ENCODE assay signal across 22 cellular contexts in the genomic region with DNA sequence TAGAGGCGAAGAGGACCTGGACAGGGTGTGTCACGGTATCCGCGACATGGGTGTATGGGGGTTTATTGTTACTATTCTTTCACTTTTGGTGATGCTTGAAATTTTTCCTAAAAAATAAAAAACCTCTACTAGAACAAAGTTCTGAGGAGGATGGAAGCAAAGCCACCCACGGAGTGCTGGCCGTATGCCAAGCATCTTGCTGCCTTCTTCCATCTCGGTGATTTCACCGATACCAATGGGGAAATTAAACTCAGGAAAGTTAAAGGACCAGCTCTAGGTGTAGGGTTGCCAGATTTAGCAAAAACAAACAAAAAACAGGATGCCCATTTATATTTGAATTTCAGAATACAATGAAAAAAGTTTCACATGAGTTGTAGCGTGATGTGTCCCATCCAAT. TPM values are rescaled to one million over a fixed set of nuclear protein-coding genes. Genes with fewer than 3 reads are reported as not detected.
A peak's percentile ranks its signal among the peaks of the same experiment; 100 is the strongest.
DNase-seq lines count a peak whose midpoint lies in the region; ATAC-seq and TF ChIP-seq lines count a peak whose summit lies in the region.
"Had no signal": no experiment of that assay in that cellular context is flagged by ENCODE, and none has a peak within 500 bp of the region (broad histone marks: within the 10 kb centered on the region; RNA-seq: fewer than 3 reads in every experiment).

No MANE protein-coding gene starts in this region.

- no peak overlapping the region for H3K4me3 ChIP-seq in left ventricle myocardium inferior
- H3K4me3 ChIP-seq in choroid plexus epithelial cell (ENCODE audit: low read depth, low read length), result no peak overlapping the region
- H3K4me3 ChIP-seq in uterus, result no peak overlapping the region
- H3K4me3 ChIP-seq: esophagus muscularis mucosa, GM23338, heart right ventricle, lower lobe of right lung, MG63 had no signal

- H3K27me3 ChIP-seq in left ventricle myocardium inferior (ENCODE audit: low read depth) (no peaks in the 10 kb centered on the region), uterus (no peaks in the 10 kb centered on the region)
- H3K27me3 ChIP-seq: esophagus muscularis mucosa, heart right ventricle, MG63 had no signal

- TF ChIP-seq CTCF in left ventricle myocardium inferior (IDR thresholded peaks at IDR 0.05; ENCODE audit: borderline replicate concordance) (no peak), choroid plexus epithelial cell (conservative IDR thresholded peaks at IDR 0.05; ENCODE audit: low read depth, low read length) (no peak), nephron progenitor cell (IDR thresholded peaks at IDR 0.05) (no peak), uterus (IDR thresholded peaks at IDR 0.05) (no peak)

- H3K4me1 Mint-ChIP-seq in nephron progenitor cell, result peaks cover 91% of the 10 kb centered on the region
- H3K4me1 Mint-ChIP-seq: activated CD4-positive, alpha-beta T cell treated with anti-CD3 and anti-CD28 coated beads, Interleukin-2, amount 10 ng/mL, durations not matched to agents 7 days and 5 days; immature natural killer cell; stimulated activated naive B cell treated with anti-CD40 and anti-IgM and Interleukin-4, amounts not matched to agents 10 μg/mL and 1 μg/mL and 100 μg/mL, for 72 hours had no signal

- peaks cover 17% of the 10 kb centered on the region for H3K36me3 Mint-ChIP-seq in nephron progenitor cell (ENCODE audit: low read depth)
- H3K36me3 Mint-ChIP-seq: immature natural killer cell; stimulated activated naive B cell treated with anti-CD40 and anti-IgM and Interleukin-4, amounts not matched to agents 10 μg/mL and 1 μg/mL and 100 μg/mL, for 72 hours had no signal

- H3K27me3 Mint-ChIP-seq in nephron progenitor cell (ENCODE audit: low read depth, poor library complexity), result peaks cover 10% of the 10 kb centered on the region

- H3K4me3 Mint-ChIP-seq in nephron progenitor cell, result no peak overlapping the region
- H3K4me3 Mint-ChIP-seq: activated CD4-positive, alpha-beta T cell treated with anti-CD3 and anti-CD28 coated beads, Interleukin-2, amount 10 ng/mL, durations not matched to agents 7 days and 5 days; GM23338; immature natural killer cell; stimulated activated naive B cell treated with anti-CD40 and anti-IgM and Interleukin-4, amounts not matched to agents 10 μg/mL and 1 μg/mL and 100 μg/mL, for 72 hours had no signal

- peak overlapping the region; percentile 12 for H3K27ac Mint-ChIP-seq in nephron progenitor cell
- H3K27ac Mint-ChIP-seq: activated CD4-positive, alpha-beta T cell treated with anti-CD3 and anti-CD28 coated beads, Interleukin-2, amount 10 ng/mL, durations not matched to agents 7 days and 5 days; GM23338; immature natural killer cell; stimulated activated naive B cell treated with anti-CD40 and anti-IgM and Interleukin-4, amounts not matched to agents 10 μg/mL and 1 μg/mL and 100 μg/mL, for 72 hours had no signal

- H3K36me3 ChIP-seq in left ventricle myocardium inferior (no peaks in the 10 kb centered on the region), uterus (no peaks in the 10 kb centered on the region)
- H3K36me3 ChIP-seq: esophagus muscularis mucosa, heart right ventricle had no signal

- H3K4me1 ChIP-seq in left ventricle myocardium inferior (peaks cover 62% of the 10 kb centered on the region), uterus (peaks cover 0 to 9% of the 10 kb centered on the region in 2 donors)

- intact Hi-C loops in left cardiac atrium (cut with DNase I), result no loop called here
- intact Hi-C loops in left ventricle myocardium inferior (cut with micrococcal nuclease), result no loop called here
- intact Hi-C loops in uterus (cut with DNase I; ENCODE audit: low total_unique reads), result no loop called here

- H3K9me3 ChIP-seq in left ventricle myocardium inferior (replicated peaks) (no peaks in the 10 kb centered on the region), uterus (no peaks in the 10 kb centered on the region)
- H3K9me3 ChIP-seq: esophagus muscularis mucosa, heart right ventricle, lower lobe of right lung, MG63 had no signal

- no peak overlapping the region for H3K27ac ChIP-seq in left ventricle myocardium inferior (replicated peaks)
- no peak overlapping the region for H3K27ac ChIP-seq in uterus
- H3K27ac ChIP-seq: C4-2B, esophagus muscularis mucosa had no signal

- no peak for TF ChIP-seq POLR2A in uterus (IDR thresholded peaks at IDR 0.05)

- no peak for ATAC-seq in left cardiac atrium
- ATAC-seq in HG03457 (IDR thresholded peaks at IDR 0.05; ENCODE audit: unreplicated experiment), result no peak
- ATAC-seq: GM23338; lower lobe of right lung; stimulated activated naive B cell treated with anti-CD40 and anti-IgM and Interleukin-4, amounts not matched to agents 10 μg/mL and 1 μg/mL and 100 μg/mL, for 72 hours had no signal

- no peaks in the 10 kb centered on the region for H3K9me3 Mint-ChIP-seq in nephron progenitor cell
- H3K9me3 Mint-ChIP-seq: activated CD4-positive, alpha-beta T cell treated with anti-CD3 and anti-CD28 coated beads, Interleukin-2, amount 10 ng/mL, durations not matched to agents 7 days and 5 days; GM23338; immature natural killer cell; stimulated activated naive B cell treated with anti-CD40 and anti-IgM and Interleukin-4, amounts not matched to agents 10 μg/mL and 1 μg/mL and 100 μg/mL, for 72 hours had no signal

- DNase-seq in left cardiac atrium (peak; percentile 64), left ventricle myocardium inferior (no peak), choroid plexus epithelial cell (ENCODE audit: low read depth) (peak; percentile 73), nephron progenitor cell (no peak), uterus (peak; percentile 51 to 57), LoVo (ENCODE audit: low spot score) (no peak), OCI-M2 (lab: John Stamatoyannopoulos, UW; ENCODE audit: unreplicated experiment) (no peak)
- DNase-seq: ACHN; activated CD4-positive, alpha-beta T cell treated with anti-CD3 and anti-CD28 coated beads, Interleukin-2, amount 10 ng/mL, durations not matched to agents 7 days and 5 days; activated CD8-positive, alpha-beta memory T cell treated with anti-CD3 and anti-CD28 coated beads, Interleukin-2, amount 50 U/mL, for 4 hours; activated effector memory CD4-positive, alpha-beta T cell treated with anti-CD3 and anti-CD28 coated beads, Interleukin-2, amount 50 U/mL, for 16 hours; heart right ventricle; immature natural killer cell; lower lobe of right lung; NCI-H187; NCI-H446 treated with DMSO at 0.1 percent for 48 hours; stimulated activated naive B cell treated with anti-CD40 and anti-IgM and Interleukin-4, amounts not matched to agents 10 μg/mL and 1 μg/mL and 100 μg/mL, for 72 hours had no signal

RNA-seq across cellular contexts. Expression of a gene that starts 33.9 kb away (rescaled TPM):
- total RNA-seq in left cardiac atrium, result 10 to 100 TPM; 13.5 to 51.5 TPM
- 20.3 TPM for total RNA-seq in left ventricle myocardium inferior
- 10 to 100 TPM in 3 of 4 donors, 1 to 10 TPM in 1; 9.4 to 30.1 (median 19.1) TPM for total RNA-seq in uterus

Comparison
In these comparisons a context has a peak if more than half of its experiments do, and no peak if none do; other contexts are left out.
1. DNase-seq: peak in left cardiac atrium (single experiment), choroid plexus epithelial cell (single experiment) and uterus (2 of 2); none in left ventricle myocardium inferior (single experiment), nephron progenitor cell (single experiment), LoVo (single experiment) and OCI-M2 (single experiment).